In genomic region chr7:100567045-100567730, GRCh38 we compare ENCODE assay signal across 1 cellular context.
A peak's percentile ranks its signal among the peaks of the same experiment; 100 is the strongest.
TF ChIP-seq lines count a peak whose summit lies in the region.

No MANE protein-coding gene starts in this region.

TF ChIP-seq in H1, 55 proteins besides CTCF, POLR2A, EP300 and RAD21:
- TF ChIP-seq NANOG (IDR thresholded peaks at IDR 0.05; ENCODE audit: insufficient read depth, low read depth, low read length, poor library complexity, severe bottlenecking) (no peak), POLR2AphosphoS5 (IDR thresholded peaks at IDR 0.05; ENCODE audit: low read depth, low read length) (peak; percentile 16; the same call in 1 of the 2 replicates)
